Comparison of ENCODE assay signal across 8 cellular contexts in genomic region chr14:68787235-68787727, GRCh38. TPM values are rescaled to one million over a fixed set of nuclear protein-coding genes. Genes with fewer than 3 reads are reported as not detected.
DNase-seq lines count a peak whose midpoint lies in the region; ATAC-seq and TF ChIP-seq lines count a peak whose summit lies in the region.

No MANE protein-coding gene starts in this region.

- no peaks in the 10 kb centered on the region for H3K9me3 ChIP-seq in right lobe of liver
- no peaks in the 10 kb centered on the region for H3K9me3 ChIP-seq in testis

- intact Hi-C loops in right lobe of liver (cut with DNase I) (no loop called here), testis (cut with DNase I; ENCODE audit: low total_unique reads) (loop anchor here (5.0 kb wide), 1 partner anchor 540 kb away; no protein-coding TSS in a partner anchor)

- DNase-seq in activated gamma-delta T cell treated with Interleukin-2 at 50 U/mL for 16 hours (peak; percentile 35), activated gamma-delta T cell (lab: John Stamatoyannopoulos, UW) (no peak), astrocyte of the spinal cord (ENCODE audit: low read depth, low spot score) (peak; percentile 40), right lobe of liver (peak in 1 of 3 donors; percentile 78), testis (peak; percentile 61)

- H3K27me3 ChIP-seq in right lobe of liver: no peaks in the 10 kb centered on the region
- H3K27me3 ChIP-seq in testis: no peaks in the 10 kb centered on the region

- no peak overlapping the region for H3K4me3 ChIP-seq in astrocyte of the spinal cord (ENCODE audit: low read depth, low read length)
- H3K4me3 ChIP-seq in right lobe of liver: peak overlapping the region in 1 of 3 donors; percentile 95
- H3K4me3 ChIP-seq in testis: no peak overlapping the region

- 40% methylated on average over 9 of the region's 11 CpGs for WGBS in right lobe of liver (ENCODE audit: insufficient coverage, low coverage, low lambda C conversion rate, missing lambda C conversion rate)
- 48 to 55% methylated on average over 11 of the region's 11 CpGs for WGBS in testis, 2 donors

- H3K4me1 ChIP-seq in right lobe of liver (peaks cover 0 to 49% (median 5%) of the 10 kb centered on the region in 4 donors), testis (peaks cover 32% of the 10 kb centered on the region)

- in situ Hi-C loops in astrocyte of the spinal cord (cut with HindIII; ENCODE audit: low sequenced_read_pairs): no loop called here

- H3K36me3 ChIP-seq in right lobe of liver (peaks cover 0 to 53% (median 22%) of the 10 kb centered on the region in 4 donors), testis (ENCODE audit: low read depth, missing control alignments) (no peaks in the 10 kb centered on the region)

- H3K27ac ChIP-seq in right lobe of liver: peak overlapping the region; percentile 96 to 100 (median 97)
- peak overlapping the region; percentile 53 to 100 for H3K27ac ChIP-seq in testis

- TF ChIP-seq CTCF in astrocyte of the spinal cord (IDR thresholded peaks at IDR 0.05; ENCODE audit: low read depth, low read length) (no peak), right lobe of liver (IDR thresholded peaks at IDR 0.05) (no peak), testis (IDR thresholded peaks at IDR 0.05) (no peak)

- TF ChIP-seq POLR2A in right lobe of liver (IDR thresholded peaks at IDR 0.05) (peak; percentile 53), testis (IDR thresholded peaks at IDR 0.05) (no peak)

- ATAC-seq in right lobe of liver (peak in 1 of 4 donors; percentile 1), GM21526 (IDR thresholded peaks at IDR 0.05; ENCODE audit: low FRiP score, unreplicated experiment) (no peak), GM21576 (IDR thresholded peaks at IDR 0.05; ENCODE audit: unreplicated experiment) (no peak), HG03378 (IDR thresholded peaks at IDR 0.05; ENCODE audit: unreplicated experiment) (no peak)

RNA-seq across cellular contexts. Expression of gene ZFP36L1, which starts 5.6 kb away (rescaled TPM):
- total RNA-seq in right lobe of liver: 100 to 1,000 TPM; 109 to 298 (median 218) TPM
- total RNA-seq in testis: 100 to 1,000 TPM; 176 to 301 TPM
- 120 TPM for polyA plus RNA-seq in testis (ENCODE audit: insufficient read depth, low read depth, low replicate concordance)
